Comparison of ENCODE assay signal across 1 cellular context in genomic region chr5:27474054-27474323, GRCh38.
TF ChIP-seq lines count a peak whose summit lies in the region.

No MANE protein-coding gene starts in this region.

TF ChIP-seq in HepG2, 621 proteins besides CTCF, POLR2A, EP300 and RAD21 (continued from another document):
- TF ChIP-seq, protein P1, sequence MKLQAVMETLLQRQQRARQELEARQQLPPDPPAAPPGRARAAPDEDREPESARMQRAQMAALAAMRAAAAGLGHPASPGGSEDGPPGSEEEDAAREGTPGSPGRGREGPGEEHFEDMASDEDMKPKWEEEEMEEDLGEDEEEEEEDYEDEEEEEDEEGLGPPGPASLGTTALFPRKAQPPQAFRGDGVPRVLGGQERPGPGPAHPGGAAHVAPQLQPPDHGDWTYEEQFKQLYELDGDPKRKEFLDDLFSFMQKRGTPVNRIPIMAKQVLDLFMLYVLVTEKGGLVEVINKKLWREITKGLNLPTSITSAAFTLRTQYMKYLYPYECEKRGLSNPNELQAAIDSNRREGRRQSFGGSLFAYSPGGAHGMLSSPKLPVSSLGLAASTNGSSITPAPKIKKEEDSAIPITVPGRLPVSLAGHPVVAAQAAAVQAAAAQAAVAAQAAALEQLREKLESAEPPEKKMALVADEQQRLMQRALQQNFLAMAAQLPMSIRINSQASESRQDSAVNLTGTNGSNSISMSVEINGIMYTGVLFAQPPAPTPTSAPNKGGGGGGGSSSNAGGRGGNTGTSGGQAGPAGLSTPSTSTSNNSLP (IDR thresholded peaks at IDR 0.05; ENCODE audit: low read depth, low read length), result no peak
- TF ChIP-seq HNRNPL (IDR thresholded peaks at IDR 0.05; ENCODE audit: low read depth, low read length) (0 out of 2 replicates have a peak, but pooled peaks have one; percentile 34), SRSF1 (optimal IDR thresholded peaks at IDR 0.05; ENCODE audit: low read depth, low read length) (no peak), RBFOX2 (IDR thresholded peaks at IDR 0.05; ENCODE audit: low read depth, low read length) (peak; percentile 17; the same call in 1 of the 2 replicates), NR1H2 (CRISPR knock-in tag; IDR thresholded peaks at IDR 0.05; ENCODE audit: borderline replicate concordance, low read depth) (no peak), EED (CRISPR knock-in tag; IDR thresholded peaks at IDR 0.05) (no peak)
- TF ChIP-seq, protein P2, sequence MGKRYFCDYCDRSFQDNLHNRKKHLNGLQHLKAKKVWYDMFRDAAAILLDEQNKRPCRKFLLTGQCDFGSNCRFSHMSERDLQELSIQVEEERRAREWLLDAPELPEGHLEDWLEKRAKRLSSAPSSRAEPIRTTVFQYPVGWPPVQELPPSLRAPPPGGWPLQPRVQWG (CRISPR knock-in tag; IDR thresholded peaks at IDR 0.05; ENCODE audit: borderline replicate concordance, low read depth), result no peak
TF ChIP-seq in HepG2: peak in this region for 2.
